ENCODE assay signal across 30 cellular contexts in genomic region chr9:20178197-20178596, GRCh38.
"Had no signal": no experiment of that assay in that cellular context is flagged by ENCODE, and none has a peak within 500 bp of the region (broad histone marks: within the 10 kb centered on the region; RNA-seq: fewer than 3 reads in every experiment).

No MANE protein-coding gene starts in this region.

- H3K27me3 Mint-ChIP-seq: activated naive CD8-positive, alpha-beta T cell had no signal

- H3K4me1 ChIP-seq: ascending aorta, colonic mucosa, esophagus muscularis mucosa, neural progenitor cell, parathyroid adenoma, psoas muscle, right atrium auricular region, spleen, suprapubic skin, tibial artery had no signal

- H3K4me1 Mint-ChIP-seq: mesothelial cell of epicardium, neural progenitor cell had no signal

- H3K27me3 ChIP-seq: ascending aorta, cardiac muscle cell, colonic mucosa, esophagus muscularis mucosa, neural progenitor cell, right atrium auricular region, spleen, suprapubic skin, tibial artery had no signal

- H3K36me3 Mint-ChIP-seq: brain, mesothelial cell of epicardium, neural progenitor cell had no signal

- H3K9ac ChIP-seq: neural progenitor cell, parathyroid adenoma had no signal

- H3K27ac ChIP-seq: ascending aorta, cardiac muscle cell, colonic mucosa, esophagus muscularis mucosa, neural progenitor cell, parathyroid adenoma, psoas muscle, right atrium auricular region, spleen, suprapubic skin, tibial artery had no signal

- H3K36me3 ChIP-seq: ascending aorta, cardiac muscle cell, colonic mucosa, esophagus muscularis mucosa, neural progenitor cell, right atrium auricular region, spleen, suprapubic skin, tibial artery had no signal

- H3K4me3 Mint-ChIP-seq: activated CD4-positive, alpha-beta T cell treated with anti-CD3 and anti-CD28 coated beads for 36 hours; activated naive CD8-positive, alpha-beta T cell; brain; mesothelial cell of epicardium; naive thymus-derived CD4-positive, alpha-beta T cell; neural progenitor cell; T-helper 2 cell treated with Interferon-gamma antibody and Interleukin-4, amounts not matched to agents 5 μg/mL and 100 μg/mL, for 36 hours had no signal

- H3K4me2 ChIP-seq: neural progenitor cell had no signal

- H3K79me2 ChIP-seq: parathyroid adenoma had no signal

- H3K9me3 ChIP-seq: ascending aorta, colonic mucosa, esophagus muscularis mucosa, psoas muscle, right atrium auricular region, suprapubic skin, tibial artery had no signal

- DNase-seq: activated CD4-positive, alpha-beta T cell treated with anti-CD3 and anti-CD28 coated beads for 36 hours; activated CD4-positive, CD25-positive, alpha-beta regulatory T cell; activated CD8-positive, alpha-beta memory T cell treated with anti-CD3 and anti-CD28 coated beads for 24 hours; activated effector memory CD4-positive, alpha-beta T cell treated with Interleukin-2 at 50 U/mL for 16 hours; activated naive CD4-positive, alpha-beta T cell treated with Interleukin-2 at 50 U/mL for 16 hours; cerebellar nuclear complex; colonic mucosa; effector CD8-positive, alpha-beta T cell; foreskin melanocyte; islet precursor cell; left cardiac atrium; left ventricle myocardium superior; naive thymus-derived CD4-positive, alpha-beta T cell; occipital lobe; psoas muscle; spleen; stimulated activated naive CD4-positive, alpha-beta T cell; T-helper 1 cell; tibial artery had no signal

- H3K4me3 ChIP-seq: ascending aorta, cardiac muscle cell, colonic mucosa, esophagus muscularis mucosa, neural progenitor cell, psoas muscle, right atrium auricular region, spleen, suprapubic skin, tibial artery had no signal

- H2AFZ ChIP-seq: neural progenitor cell, parathyroid adenoma had no signal

- ATAC-seq: activated CD4-positive, alpha-beta T cell treated with anti-CD3 and anti-CD28 coated beads for 36 hours; left cardiac atrium; left ventricle myocardium superior; naive thymus-derived CD4-positive, alpha-beta T cell; psoas muscle had no signal

- H3K27ac Mint-ChIP-seq: activated CD4-positive, alpha-beta T cell treated with anti-CD3 and anti-CD28 coated beads for 36 hours; activated naive CD8-positive, alpha-beta T cell; mesothelial cell of epicardium; neural progenitor cell; T-helper 2 cell treated with Interferon-gamma antibody and Interleukin-4, amounts not matched to agents 5 μg/mL and 100 μg/mL, for 36 hours had no signal
